ENCODE assay signal across 13 cellular contexts in the genomic region with DNA sequence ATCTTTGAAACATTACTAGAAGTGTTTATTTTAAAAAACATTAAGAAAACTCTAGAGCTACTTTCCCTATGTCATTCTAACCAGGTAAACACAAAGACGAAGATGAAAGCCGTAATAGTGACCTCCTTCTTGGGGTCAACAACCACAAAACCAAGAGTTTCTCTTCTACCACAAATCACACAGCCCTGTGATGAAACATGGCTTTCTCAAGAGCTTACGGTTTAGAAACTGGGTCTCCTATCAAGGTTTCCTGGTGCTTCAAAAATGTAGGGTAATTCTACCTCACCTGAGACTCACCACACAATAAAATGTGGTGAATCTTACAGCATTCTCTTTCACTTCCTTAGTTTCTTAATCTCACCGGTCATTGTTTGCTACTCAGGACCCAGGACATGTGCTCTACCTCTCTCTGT. TPM values are rescaled to one million over a fixed set of nuclear protein-coding genes. Genes with fewer than 3 reads are reported as not detected.
DNase-seq lines count a peak whose midpoint lies in the region; ATAC-seq and TF ChIP-seq lines count a peak whose summit lies in the region.
"Had no signal": no experiment of that assay in that cellular context is flagged by ENCODE, and none has a peak within 500 bp of the region (broad histone marks: within the 10 kb centered on the region; RNA-seq: fewer than 3 reads in every experiment).

No MANE protein-coding gene starts in this region.

- in situ Hi-C loops in mammary epithelial cell (cut with MboI; ENCODE audit: low sequenced_read_pairs in 2 of 2), result no loop called here

- H3K36me3 ChIP-seq in prostate gland, result no peaks in the 10 kb centered on the region
- H3K36me3 ChIP-seq in hepatocyte (replicated peaks; ENCODE audit: insufficient read depth, low read depth), result no peaks in the 10 kb centered on the region
- no peaks in the 10 kb centered on the region for H3K36me3 ChIP-seq in mammary epithelial cell (ENCODE audit: insufficient read depth, low read length)

- no peaks in the 10 kb centered on the region for H3K79me2 ChIP-seq in hepatocyte
- H3K79me2 ChIP-seq in mammary epithelial cell (ENCODE audit: insufficient read depth, low read length), result no peaks in the 10 kb centered on the region

- no peak for TF ChIP-seq CTCF in fibroblast of villous mesenchyme (IDR thresholded peaks at IDR 0.05; ENCODE audit: insufficient read depth, low read depth, low read length)
- no peak for TF ChIP-seq CTCF in prostate gland (IDR thresholded peaks at IDR 0.05)
- no peak for TF ChIP-seq CTCF in hepatocyte (IDR thresholded peaks at IDR 0.05; ENCODE audit: poor library complexity)
- TF ChIP-seq CTCF in mammary epithelial cell (conservative IDR thresholded peaks at IDR 0.05 in 1 of 2, IDR thresholded peaks at IDR 0.05 in 1 of 2; ENCODE audit: extremely low read depth in 1 of 2, insufficient read depth in 1 of 2, low read depth in 1 of 2, low read length in 2 of 2), result no peak

- H3K27me3 ChIP-seq in prostate gland (replicated peaks; ENCODE audit: insufficient read depth) (no peaks in the 10 kb centered on the region), hepatocyte (no peaks in the 10 kb centered on the region), mammary epithelial cell (ENCODE audit: insufficient read depth, low read length) (no peaks in the 10 kb centered on the region)

- no peak overlapping the region for H3K4me2 ChIP-seq in hepatocyte
- no peak overlapping the region for H3K4me2 ChIP-seq in mammary epithelial cell (ENCODE audit: insufficient read depth, low read depth, low read length)

- H4K20me1 ChIP-seq in hepatocyte (ENCODE audit: insufficient read depth, poor library complexity, severe bottlenecking), result no peaks in the 10 kb centered on the region
- no peaks in the 10 kb centered on the region for H4K20me1 ChIP-seq in mammary epithelial cell (ENCODE audit: insufficient read depth, low read length)

- intact Hi-C loops in prostate gland (cut with DNase I), result no loop called here
- intact Hi-C loops in mammary epithelial cell (cut with micrococcal nuclease), result no loop called here

- CTCF ChIA-PET in mammary epithelial cell (lab: Charles Lee; ENCODE audit: low non-redundant PET), result no interaction called here

- H2AFZ ChIP-seq in hepatocyte, result no peak overlapping the region
- H2AFZ ChIP-seq in mammary epithelial cell (ENCODE audit: low read depth, low read length), result no peak overlapping the region

- H3K9me3 ChIP-seq in prostate gland (no peaks in the 10 kb centered on the region), hepatocyte (ENCODE audit: low read depth) (no peaks in the 10 kb centered on the region), mammary epithelial cell (replicated peaks; ENCODE audit: insufficient read depth, low read length) (no peaks in the 10 kb centered on the region)

- H3K4me1 ChIP-seq in prostate gland (replicated peaks), result no peaks in the 10 kb centered on the region
- H3K4me1 ChIP-seq in hepatocyte (ENCODE audit: insufficient read depth), result no peaks in the 10 kb centered on the region
- H3K4me1 ChIP-seq in mammary epithelial cell (ENCODE audit: insufficient read depth, low read length), result no peaks in the 10 kb centered on the region

- H3K27ac ChIP-seq in prostate gland, result no peak overlapping the region
- H3K27ac ChIP-seq in hepatocyte, result no peak overlapping the region
- H3K27ac ChIP-seq in mammary epithelial cell (ENCODE audit: insufficient read depth, low read depth, low read length), result no peak overlapping the region

- H3K9ac ChIP-seq in mammary epithelial cell (ENCODE audit: insufficient read depth, low read length), result no peak overlapping the region

- 64% methylated on average over 4 of the region's 4 CpGs for WGBS in prostate gland
- WGBS in hepatocyte (ENCODE audit: low lambda C conversion rate, missing lambda C conversion rate), result 66% methylated on average over 4 of the region's 4 CpGs
- WGBS in mammary epithelial cell (ENCODE audit: low coverage, missing lambda C conversion rate), result 93% methylated on average over 4 of the region's 4 CpGs

- peak; percentile 97 for ATAC-seq in GM18868 (IDR thresholded peaks at IDR 0.05; ENCODE audit: unreplicated experiment)
- ATAC-seq in GM21529 (IDR thresholded peaks at IDR 0.05; ENCODE audit: unreplicated experiment), result peak; percentile 73
- peak; percentile 64 for ATAC-seq in HG03196 (IDR thresholded peaks at IDR 0.05; ENCODE audit: unreplicated experiment)
- ATAC-seq: left ventricle myocardium superior had no signal

- dilution Hi-C loops in mammary epithelial cell (cut with HindIII; ENCODE audit: low sequenced_read_pairs), result loop anchor here (5.0 kb wide), 1 partner anchor 50 kb away; no protein-coding TSS in a partner anchor

- no peak for TF ChIP-seq POLR2A in prostate gland (IDR thresholded peaks at IDR 0.05)

- DNase-seq in fibroblast of villous mesenchyme (ENCODE audit: low read depth), result peak; percentile 25
- no peak for DNase-seq in prostate gland (ENCODE audit: low spot score)
- no peak for DNase-seq in hepatocyte (ENCODE audit: low spot score)
- no peak for DNase-seq in mammary epithelial cell
- no peak for DNase-seq in NCI-H82 treated with DMSO at 0.1 percent for 48 hours (lab: John Stamatoyannopoulos, UW; ENCODE audit: unreplicated experiment)
- DNase-seq: CD8-positive, alpha-beta memory T cell; left ventricle myocardium superior; NCI-H2081; posterior cingulate gyrus had no signal

- H3K4me3 ChIP-seq in fibroblast of villous mesenchyme (ENCODE audit: low read depth, low read length) (no peak overlapping the region), prostate gland (no peak overlapping the region), hepatocyte (no peak overlapping the region), mammary epithelial cell (replicated peaks in 1 of 3; ENCODE audit: insufficient read depth in 1 of 3, low read depth in 2 of 3, low read length in 3 of 3) (no peak overlapping the region)

- H3K9me2 ChIP-seq in hepatocyte (replicated peaks; ENCODE audit: insufficient read depth), result no peaks in the 10 kb centered on the region

- no TSS peak for BruUV-seq in mammary epithelial cell (replicated peaks; lab: Mats Ljungman, UMichigan)

RNA-seq across cellular contexts. Expression of a gene that starts 50.9 kb away (rescaled TPM):
- 3.2 and 5.6 TPM in 2 replicates for total RNA-seq in fibroblast of villous mesenchyme
- total RNA-seq in prostate gland, result 1 to 10 TPM; 6.0 to 7.7 TPM
- 0.40 and 0.64 TPM in 2 replicates for total RNA-seq in hepatocyte
- 0.13 TPM in 1 of 2 replicates, not detected in the other for polyA plus RNA-seq in hepatocyte
- under 1 TPM; 0.19 to 0.33 TPM for total RNA-seq in mammary epithelial cell
- polyA plus RNA-seq in mammary epithelial cell, result 0.05 TPM
- polyA minus RNA-seq in mammary epithelial cell, result not detected
- total RNA-seq: activated T-helper 1 cell treated with anti-CD3 and anti-CD28 coated beads, Interleukin-12 subunit alpha, Interleukin-12 subunit beta, Interleukin-2, Interleukin-4 antibody, amounts not matched to agents 30 ng/mL and 10 ng/mL and 1 ng/mL, durations not matched to agents 14 hours and 24 hours and 36 hours had no signal
